ENCODE assay signal across 1 cellular context in the genomic region with DNA sequence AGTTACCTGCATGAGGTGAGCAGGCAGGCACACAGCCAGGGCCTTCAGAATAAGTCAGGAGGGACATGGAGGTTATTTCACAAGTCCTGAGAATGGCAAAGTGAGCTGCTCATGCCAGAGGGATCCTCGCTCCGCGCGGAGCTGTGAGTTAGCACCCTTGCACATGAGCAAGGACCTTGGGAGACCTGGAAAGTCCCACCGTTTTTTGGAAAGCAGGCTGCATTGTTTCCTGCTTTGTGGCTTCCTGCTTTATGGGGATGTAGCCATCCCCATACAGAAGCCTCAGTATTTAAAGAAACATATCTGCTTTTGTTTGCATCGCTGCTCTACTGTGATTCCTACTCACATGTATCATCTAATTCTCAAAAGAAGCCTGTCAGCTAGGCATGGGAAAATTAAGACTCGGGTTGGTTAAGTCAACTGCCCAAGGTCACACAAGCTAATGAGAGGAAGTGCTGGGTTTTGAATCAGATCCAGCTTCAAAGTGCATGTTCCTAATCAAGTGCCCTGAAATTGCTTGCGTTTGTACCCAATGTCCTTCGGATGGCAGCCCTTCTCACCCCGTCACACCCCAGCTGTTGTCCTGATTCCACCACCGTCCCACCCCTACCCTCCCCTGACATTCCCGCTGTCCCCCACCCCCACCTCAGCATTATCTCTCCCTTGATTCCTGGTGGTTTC.
TF ChIP-seq lines count a peak whose summit lies in the region.

No MANE protein-coding gene starts in this region.

TF ChIP-seq in endothelial cell of umbilical vein, 7 proteins besides CTCF, POLR2A, EP300 and RAD21:
- TF ChIP-seq FOS (IDR thresholded peaks at IDR 0.05; ENCODE audit: borderline replicate concordance, insufficient read depth, low read length) (no peak), MYC (IDR thresholded peaks at IDR 0.05; ENCODE audit: low read depth, low read length) (no peak), EZH2 (IDR thresholded peaks at IDR 0.05; ENCODE audit: borderline replicate concordance, low read depth, low read length, severe bottlenecking) (no peak), GATA2 (IDR thresholded peaks at IDR 0.05; ENCODE audit: insufficient read depth, insufficient read length, low read depth, low read length) (no peak)
TF ChIP-seq in endothelial cell of umbilical vein: peak in this region for 0.
